ENCODE assay signal across 8 cellular contexts in the genomic region with DNA sequence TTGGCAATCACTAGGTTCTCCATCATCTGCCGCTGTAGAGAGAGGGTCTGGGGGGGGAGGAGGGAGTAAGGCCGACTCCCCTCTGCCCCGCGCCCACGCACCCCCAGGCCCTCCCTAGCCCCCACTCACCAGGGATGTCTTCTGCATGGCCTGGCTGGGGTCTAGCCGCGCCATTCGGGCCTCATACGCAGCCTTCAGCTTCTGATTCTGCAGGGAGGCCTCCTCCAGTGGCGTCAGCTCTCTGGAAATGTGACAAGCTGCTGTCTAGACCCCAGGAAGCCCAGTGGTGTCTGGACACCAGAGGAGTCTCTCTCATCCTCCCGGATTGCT. TPM values are rescaled to one million over a fixed set of nuclear protein-coding genes. Genes with fewer than 3 reads are reported as not detected.
DNase-seq lines count a peak whose midpoint lies in the region; ATAC-seq and TF ChIP-seq lines count a peak whose summit lies in the region.
"Had no signal": no experiment of that assay in that cellular context is flagged by ENCODE, and none has a peak within 500 bp of the region (broad histone marks: within the 10 kb centered on the region; RNA-seq: fewer than 3 reads in every experiment).

No MANE protein-coding gene starts in this region.

- no peaks in the 10 kb centered on the region for H3K79me2 ChIP-seq in neural progenitor cell (ENCODE audit: low read depth)

- H3K36me3 Mint-ChIP-seq in dendritic cell treated with granulocyte-macrophage colony-stimulating factor and Interleukin-4, amounts not matched to agents 40 ng/mL and 50 ng/mL, for 4 days (ENCODE audit: low read depth): peaks cover 65% of the 10 kb centered on the region
- peaks cover 4% of the 10 kb centered on the region for H3K36me3 Mint-ChIP-seq in neural progenitor cell

- H4K20me1 ChIP-seq in neural progenitor cell (ENCODE audit: low read depth): no peaks in the 10 kb centered on the region

- H2AFZ ChIP-seq in neural progenitor cell (replicated peaks): peak overlapping the region; percentile 67

- H3K9me3 Mint-ChIP-seq in dendritic cell treated with granulocyte-macrophage colony-stimulating factor and Interleukin-4, amounts not matched to agents 40 ng/mL and 50 ng/mL, for 4 days: no peaks in the 10 kb centered on the region
- no peaks in the 10 kb centered on the region for H3K9me3 Mint-ChIP-seq in neural progenitor cell
- H3K9me3 Mint-ChIP-seq: brain had no signal

- H3F3A ChIP-seq in neural progenitor cell (ENCODE audit: low read depth): peaks cover 8% of the 10 kb centered on the region

- H3K4me1 ChIP-seq in NT2/D1 (ENCODE audit: insufficient read depth, insufficient read length) (peaks cover 26% of the 10 kb centered on the region), neural progenitor cell (peaks cover 11% of the 10 kb centered on the region)

- H3K4me3 ChIP-seq in GM12864 (ENCODE audit: low read depth, low read length) (peak overlapping the region; percentile 76), NT2/D1 (ENCODE audit: insufficient read length, low read depth) (peak overlapping the region; percentile 90), neural progenitor cell (peak overlapping the region; percentile 69)

- peaks cover 8% of the 10 kb centered on the region for H3K27me3 ChIP-seq in NT2/D1 (ENCODE audit: insufficient read depth, insufficient read length)
- no peaks in the 10 kb centered on the region for H3K27me3 ChIP-seq in neural progenitor cell

- H3K4me2 ChIP-seq in neural progenitor cell: peak overlapping the region; percentile 79

- peak overlapping the region; percentile 64 for H3K4me3 Mint-ChIP-seq in dendritic cell treated with granulocyte-macrophage colony-stimulating factor and Interleukin-4, amounts not matched to agents 40 ng/mL and 50 ng/mL, for 4 days
- H3K4me3 Mint-ChIP-seq in neural progenitor cell: peak overlapping the region; percentile 72

- DNase-seq in GM12864 (ENCODE audit: low read depth) (no peak), NT2/D1 (ENCODE audit: low read depth, low spot score) (no peak), neural progenitor cell (ENCODE audit: low spot score) (peak; percentile 34), NCI-H2029 treated with DMSO at 0.1 percent for 48 hours (lab: John Stamatoyannopoulos, UW) (no peak), NCI-H774 (lab: John Stamatoyannopoulos, UW) (no peak)

- H3K27ac ChIP-seq in neural progenitor cell: no peak overlapping the region

- H3K27me3 Mint-ChIP-seq in dendritic cell treated with granulocyte-macrophage colony-stimulating factor and Interleukin-4, amounts not matched to agents 40 ng/mL and 50 ng/mL, for 4 days: peaks cover 13% of the 10 kb centered on the region
- H3K27me3 Mint-ChIP-seq in neural progenitor cell (ENCODE audit: insufficient read depth, low read depth): peaks cover 13% of the 10 kb centered on the region
- H3K27me3 Mint-ChIP-seq: brain had no signal

- H3K4me1 Mint-ChIP-seq in dendritic cell treated with granulocyte-macrophage colony-stimulating factor and Interleukin-4, amounts not matched to agents 40 ng/mL and 50 ng/mL, for 4 days (ENCODE audit: low read depth): peaks cover 40% of the 10 kb centered on the region
- peaks cover 8% of the 10 kb centered on the region for H3K4me1 Mint-ChIP-seq in neural progenitor cell
- H3K4me1 Mint-ChIP-seq: brain had no signal

- intact Hi-C loops in dendritic cell treated with granulocyte-macrophage colony-stimulating factor and Interleukin-4, amounts not matched to agents 40 ng/mL and 50 ng/mL, for 4 days (cut with micrococcal nuclease): no loop called here

- H3K9ac ChIP-seq in NT2/D1 (ENCODE audit: insufficient read length, low read depth) (peak overlapping the region; percentile 95), neural progenitor cell (peak overlapping the region; percentile 4)

- TF ChIP-seq CTCF in GM12864 (IDR thresholded peaks at IDR 0.05; ENCODE audit: low read depth, low read length, missing control alignments) (no peak), neural progenitor cell (IDR thresholded peaks at IDR 0.05) (no peak)

- H3K27ac Mint-ChIP-seq in dendritic cell treated with granulocyte-macrophage colony-stimulating factor and Interleukin-4, amounts not matched to agents 40 ng/mL and 50 ng/mL, for 4 days: no peak overlapping the region
- no peak overlapping the region for H3K27ac Mint-ChIP-seq in neural progenitor cell
- H3K27ac Mint-ChIP-seq: brain had no signal

- no peak for ATAC-seq in HG03457 (IDR thresholded peaks at IDR 0.05; ENCODE audit: unreplicated experiment)

- no peaks in the 10 kb centered on the region for H3K9me3 ChIP-seq in NT2/D1 (ENCODE audit: insufficient read depth, low read length)
- no peaks in the 10 kb centered on the region for H3K9me3 ChIP-seq in neural progenitor cell (ENCODE audit: low read depth)

- peaks cover 29% of the 10 kb centered on the region for H3K36me3 ChIP-seq in NT2/D1 (ENCODE audit: insufficient read depth, insufficient read length, low read length)
- H3K36me3 ChIP-seq in neural progenitor cell: no peaks in the 10 kb centered on the region

RNA-seq across cellular contexts. Expression of a gene that starts 8.3 kb away (rescaled TPM):
- 1.6 and 4.7 TPM in 2 replicates for total RNA-seq in neural progenitor cell (ENCODE audit: low replicate concordance)

RNA-seq across cellular contexts. Expression of a gene that starts 8.9 kb away (rescaled TPM):
- total RNA-seq in neural progenitor cell (ENCODE audit: low replicate concordance): 8.4 and 21.7 TPM in 2 replicates

RNA-seq across cellular contexts. Expression of a gene that starts 10.9 kb away (rescaled TPM):
- total RNA-seq in neural progenitor cell (ENCODE audit: low replicate concordance): 7.6 and 13.2 TPM in 2 replicates

RNA-seq across cellular contexts. Expression of a gene that starts 26.0 kb away (rescaled TPM):
- 75.6 and 107 TPM in 2 replicates for total RNA-seq in neural progenitor cell (ENCODE audit: low replicate concordance)

RNA-seq across cellular contexts. Expression of a gene that starts 54.8 kb away (rescaled TPM):
- 9.3 and 14.1 TPM in 2 replicates for total RNA-seq in neural progenitor cell (ENCODE audit: low replicate concordance)
